In genomic region chr5:112737472-112738179, GRCh38 we compare ENCODE assay signal across 8 cellular contexts. TPM values are rescaled to one million over a fixed set of nuclear protein-coding genes. Genes with fewer than 3 reads are reported as not detected.
A peak's percentile ranks its signal among the peaks of the same experiment; 100 is the strongest.
DNase-seq lines count a peak whose midpoint lies in the region; ATAC-seq and TF ChIP-seq lines count a peak whose summit lies in the region.

TSS of gene APC (plus strand) at chr5:112737885. CDS start at chr5:112754891, 17,006 bp downstream.

- no peaks in the 10 kb centered on the region for H3K36me3 ChIP-seq in colonic mucosa

- ATAC-seq in GM19023 (IDR thresholded peaks at IDR 0.05; ENCODE audit: unreplicated experiment) (peak; percentile 100), HG03175 (IDR thresholded peaks at IDR 0.05; ENCODE audit: unreplicated experiment) (peak; percentile 99)

- intact Hi-C loops in colonic mucosa (cut with DNase I): no loop called here

- no peaks in the 10 kb centered on the region for H3K9me3 ChIP-seq in colonic mucosa

- H3K27me3 ChIP-seq in colonic mucosa (no peaks in the 10 kb centered on the region), layer of hippocampus (ENCODE audit: control insufficient read depth, insufficient read depth, low read length) (no peaks in the 10 kb centered on the region)

- H3K4me1 ChIP-seq in colonic mucosa: peaks cover 2% of the 10 kb centered on the region

- peak; percentile 59 for DNase-seq in AG09319 (ENCODE audit: extremely low read depth, low read depth)
- peak; percentile 86 to 90 for DNase-seq in NCI-H524 (lab: John Stamatoyannopoulos, UW)
- DNase-seq in activated CD4-positive, alpha-beta T cell treated with anti-CD3 and anti-CD28 coated beads for 48 hours: peak; percentile 91
- peak; percentile 91 for DNase-seq in colonic mucosa
- DNase-seq in stimulated activated CD4-positive, alpha-beta T cell treated with anti-CD3 and anti-CD28 coated beads, Interleukin-1b, Interleukin-23, amount 100 ng/mL, for 1 hour (ENCODE audit: low read depth in 2 of 2): peak; percentile 20 to 45

- no peak for TF ChIP-seq CTCF in AG09319 (IDR thresholded peaks at IDR 0.05; ENCODE audit: low read depth, low read length)
- TF ChIP-seq CTCF in colonic mucosa (IDR thresholded peaks at IDR 0.05): no peak

- H3K27ac ChIP-seq in colonic mucosa (peak within 1 kb of the TSS; percentile 38), layer of hippocampus (ENCODE audit: low read depth, low read length) (peak within 1 kb of the TSS; percentile 86)

- H3K4me3 ChIP-seq in colonic mucosa: peak within 1 kb of the TSS; percentile 48

- H3K9ac ChIP-seq in colonic mucosa (ENCODE audit: low read depth in 2 of 2, low read length in 2 of 2): peak within 1 kb of the TSS; percentile 41 to 59

RNA-seq across cellular contexts. Expression of gene APC, which starts in this region (rescaled TPM):
- 10 to 100 TPM; 36.0 to 36.8 TPM for total RNA-seq in colonic mucosa

Comparison
In these comparisons a context has a peak if more than half of its experiments do, and no peak if none do; other contexts are left out.
1. Peak in every context shown above with its lines: DNase-seq, ATAC-seq, H3K4me3 ChIP-seq and H3K27ac ChIP-seq.
2. DNase-seq: peak in every context shown above with its lines; median percentile 91 in activated CD4-positive, alpha-beta T cell treated with anti-CD3 and anti-CD28 coated beads for 48 hours; 91 in colonic mucosa; 88 in NCI-H524; 59 in AG09319; 32 in stimulated activated CD4-positive, alpha-beta T cell treated with anti-CD3 and anti-CD28 coated beads, Interleukin-1b, Interleukin-23, amount 100 ng/mL, for 1 hour.